8 cellular contexts compared by ENCODE assay signal in the genomic region with DNA sequence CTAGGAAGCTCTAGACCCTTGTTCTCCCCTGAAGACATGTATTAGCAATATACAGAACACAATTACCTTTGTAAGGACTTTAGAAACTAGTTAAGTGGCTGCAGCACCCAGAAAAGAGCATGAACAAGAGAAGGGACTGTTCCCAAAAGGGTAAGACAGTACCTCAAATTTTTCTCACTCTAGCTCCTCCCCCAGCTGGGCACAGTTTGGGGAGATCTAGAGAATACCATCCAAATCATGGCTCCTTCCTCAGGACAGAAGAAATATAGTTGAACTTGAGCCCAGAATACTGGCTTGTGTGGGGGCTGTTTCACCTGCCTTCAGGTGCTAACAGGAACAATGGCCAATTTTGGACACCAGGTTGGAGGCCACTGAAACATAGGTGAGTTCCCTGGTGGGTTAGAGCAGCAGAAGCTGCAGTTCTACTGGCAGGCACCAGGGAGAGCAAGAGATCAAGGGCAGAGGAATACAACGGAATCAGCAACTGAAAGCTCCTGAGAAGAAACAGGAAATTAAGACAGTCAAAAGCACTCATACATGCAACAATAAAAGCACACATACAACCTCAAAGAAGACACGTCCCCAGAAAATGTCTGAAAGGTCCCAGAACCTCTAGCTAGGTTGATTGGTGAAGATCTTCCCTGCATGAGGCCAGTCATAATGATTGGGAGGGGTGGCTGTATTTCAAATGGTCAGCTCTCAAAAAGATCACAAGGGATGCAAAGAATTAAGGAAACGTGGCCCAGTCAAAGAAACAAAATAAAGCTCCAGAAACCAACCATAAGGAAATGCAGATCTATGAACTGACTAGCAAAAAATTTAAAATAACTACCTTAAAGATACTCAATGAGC.
DNase-seq lines count a peak whose midpoint lies in the region; ATAC-seq, FAIRE-seq and TF ChIP-seq lines count a peak whose summit lies in the region.

No MANE protein-coding gene starts in this region.

- peak; percentile 88 for TF ChIP-seq CTCF in D721Med (IDR thresholded peaks at IDR 0.05; ENCODE audit: insufficient read depth, missing control alignments)

- FAIRE-seq in D721Med (lab: Jason Lieb, UNC), result no peak

- DNase-seq in D721Med (ENCODE audit: insufficient read length, low spot score) (no peak), RPMI7951 (ENCODE audit: low read depth) (peak; percentile 74), activated T-helper 1 cell treated with Interleukin-2 at 50 U/mL for 16 hours (ENCODE audit: low read depth) (peak; percentile 23), foreskin melanocyte (peak; percentile 60), retina (peak; percentile 2), NCI-H1105 (lab: John Stamatoyannopoulos, UW) (no peak)

- ATAC-seq in GM19351 (IDR thresholded peaks at IDR 0.05; ENCODE audit: unreplicated experiment) (peak; percentile 97), HG03432 (IDR thresholded peaks at IDR 0.05; ENCODE audit: unreplicated experiment) (peak; percentile 96)

Comparison
In these comparisons a context has a peak if more than half of its experiments do, and no peak if none do; other contexts are left out.
1. DNase-seq: peak in RPMI7951 (single experiment), activated T-helper 1 cell treated with Interleukin-2 at 50 U/mL for 16 hours (single experiment), foreskin melanocyte (single experiment) and retina (single experiment); none in D721Med (single experiment) and NCI-H1105 (single experiment).